In genomic region chr6:50902260-50902659, GRCh38 we compare ENCODE assay signal across 26 cellular contexts.
DNase-seq lines count a peak whose midpoint lies in the region; ATAC-seq, FAIRE-seq and TF ChIP-seq lines count a peak whose summit lies in the region.
"Had no signal": no experiment of that assay in that cellular context is flagged by ENCODE, and none has a peak within 500 bp of the region (broad histone marks: within the 10 kb centered on the region; RNA-seq: fewer than 3 reads in every experiment).

No MANE protein-coding gene starts in this region.

- no peak for TF ChIP-seq RAD21 in HepG2 (CRISPR knock-in tag; IDR thresholded peaks at IDR 0.05)
- no peak for TF ChIP-seq RAD21 in K562 (CRISPR knock-in tag; conservative IDR thresholded peaks at IDR 0.05 in 1 of 2, IDR thresholded peaks at IDR 0.05 in 1 of 2)

- H3K9me1 ChIP-seq in K562 (ENCODE audit: control insufficient read depth, insufficient read depth, low read length) = no peaks in the 10 kb centered on the region

- H3K4me3 ChIP-seq in HepG2 (replicated peaks in 1 of 3; ENCODE audit: insufficient read depth in 1 of 3, low read depth in 2 of 3, low read length in 3 of 3) = no peak overlapping the region
- no peak overlapping the region for H3K4me3 ChIP-seq in right lobe of liver
- no peak overlapping the region for H3K4me3 ChIP-seq in K562
- no peak overlapping the region for H3K4me3 ChIP-seq in small intestine (ENCODE audit: low read depth in 1 of 2, low read length in 2 of 2)
- H3K4me3 ChIP-seq: A549, BLaER1, GM12878 had no signal

- no peaks in the 10 kb centered on the region for H3K79me2 ChIP-seq in HepG2 (ENCODE audit: insufficient read depth, low read length)
- no peaks in the 10 kb centered on the region for H3K79me2 ChIP-seq in K562 (ENCODE audit: control insufficient read depth, insufficient read depth, low read length)

- no peak for DNase-seq in HepG2 (ENCODE audit: low spot score)
- DNase-seq in right lobe of liver = no peak
- no peak for DNase-seq in K562 (ENCODE audit: extremely low read depth in 1 of 4, low spot score in 3 of 4)
- DNase-seq in left kidney (ENCODE audit: low read depth, low spot score) = peak; percentile 40
- DNase-seq in small intestine = no peak
- DNase-seq in iPS-NIHi11 (ENCODE audit: low spot score) = no peak
- DNase-seq: BE2C; C1 segment of cervical spinal cord; CD4-positive, alpha-beta memory T cell; CD4-positive, CD25-positive, alpha-beta regulatory T cell; CD8-positive, alpha-beta memory T cell; COR-L47; DMS 273 treated with DMSO at 0.1 percent for 48 hours; DMS153; DMS53; DMS79; DND-41; EL; GDM1 had no signal

- no TSS peak for BruUV-seq in HepG2 (replicated peaks; lab: Mats Ljungman, UMichigan)
- no TSS peak for BruUV-seq in K562 (replicated peaks; lab: Mats Ljungman, UMichigan)

- CTCF ChIA-PET in HepG2 (lab: Yijun Ruan, JAX; ENCODE audit: low intra/inter-chr PET ratio, low total read pairs) (no interaction called here), K562 (lab: Yijun Ruan, JAX; ENCODE audit: low intra/inter-chr PET ratio) (no interaction called here)

- no peak overlapping the region for H2AFZ ChIP-seq in HepG2 (ENCODE audit: low read length)
- no peak overlapping the region for H2AFZ ChIP-seq in K562 (ENCODE audit: low read depth, low read length)

- in situ Hi-C loops in HepG2 (cut with HindIII; ENCODE audit: extremely low pct_ligation_motif_present, low pct_unique_long_range_greater_than_20kb) (no loop called here), K562 (cut with MboI) (no loop called here)

- H4K20me1 ChIP-seq in HepG2 (ENCODE audit: insufficient read depth, low read length) = no peaks in the 10 kb centered on the region
- H4K20me1 ChIP-seq in K562 (replicated peaks; ENCODE audit: control insufficient read depth, insufficient read depth, low read length) = no peaks in the 10 kb centered on the region
- H4K20me1 ChIP-seq: BLaER1 had no signal

- FAIRE-seq in HepG2 (lab: Jason Lieb, UNC) (no peak), K562 (lab: Jason Lieb, UNC) (no peak), small intestine (lab: Jason Lieb, UNC) (no peak)
- FAIRE-seq: A549, GM12878, GM12892, GM18507, GM19239 had no signal

- H3K27ac ChIP-seq in HepG2 (ENCODE audit: extremely low read length, insufficient read depth, low read length) (no peak overlapping the region), right lobe of liver (no peak overlapping the region), K562 (ENCODE audit: extremely low read depth, low read depth, low read length) (no peak overlapping the region), small intestine (ENCODE audit: low read depth in 1 of 2, low read length in 1 of 2) (no peak overlapping the region)
- H3K27ac ChIP-seq: 22Rv1, A549, BLaER1 had no signal

- POLR2A ChIA-PET in HepG2 (lab: Yijun Ruan, JAX) = no interaction called here
- POLR2A ChIA-PET in K562 (lab: Yijun Ruan, JAX) = no interaction called here

- TF ChIP-seq EP300 in HepG2 (IDR thresholded peaks at IDR 0.05; ENCODE audit: low read depth in 2 of 2, low read length in 2 of 2) = no peak
- no peak for TF ChIP-seq EP300 in HepG2 (CRISPR knock-in tag; IDR thresholded peaks at IDR 0.05; ENCODE audit: borderline replicate concordance)
- no peak for TF ChIP-seq EP300 in K562 (IDR thresholded peaks at IDR 0.05; ENCODE audit: low read length)

- H3K27me3 ChIP-seq in HepG2 (ENCODE audit: control insufficient read depth in 1 of 2, insufficient read depth in 2 of 2, low read length in 2 of 2) (no peaks in the 10 kb centered on the region), right lobe of liver (no peaks in the 10 kb centered on the region), K562 (ENCODE audit: control insufficient read depth in 2 of 2, insufficient read depth in 2 of 2, low read length in 2 of 2) (no peaks in the 10 kb centered on the region), small intestine (ENCODE audit: control insufficient read depth in 2 of 2, insufficient read depth in 2 of 2, low read length in 2 of 2) (no peaks in the 10 kb centered on the region)
- H3K27me3 ChIP-seq: BE2C, BLaER1 had no signal

- no peaks in the 10 kb centered on the region for H3K36me3 ChIP-seq in HepG2 (replicated peaks in 1 of 2; ENCODE audit: control insufficient read depth in 1 of 2, insufficient read depth in 2 of 2, low read length in 2 of 2)
- no peaks in the 10 kb centered on the region for H3K36me3 ChIP-seq in right lobe of liver
- no peaks in the 10 kb centered on the region for H3K36me3 ChIP-seq in K562 (ENCODE audit: control insufficient read depth, insufficient read depth, low read length)
- H3K36me3 ChIP-seq in small intestine (ENCODE audit: control insufficient read depth in 2 of 2, insufficient read depth in 2 of 2, low read length in 2 of 2) = no peaks in the 10 kb centered on the region
- H3K36me3 ChIP-seq: BE2C, BLaER1 had no signal

- no peak for TF ChIP-seq CTCF in HepG2 (CRISPR knock-in tag; IDR thresholded peaks at IDR 0.05)
- no peak for TF ChIP-seq CTCF in right lobe of liver (IDR thresholded peaks at IDR 0.05)
- TF ChIP-seq CTCF in K562 (IDR thresholded peaks at IDR 0.05 in 2 of 3, conservative IDR thresholded peaks at IDR 0.05 in 1 of 3; ENCODE audit: insufficient read depth in 2 of 3, low read depth in 1 of 3, low read length in 3 of 3) = no peak

- no peak overlapping the region for H3K4me2 ChIP-seq in HepG2 (ENCODE audit: low read depth, low read length)
- no peak overlapping the region for H3K4me2 ChIP-seq in K562 (ENCODE audit: insufficient read depth, low read length)
- H3K4me2 ChIP-seq: A549, BLaER1 had no signal

- no peaks in the 10 kb centered on the region for H3K9me3 ChIP-seq in HepG2 (ENCODE audit: low read length)
- no peaks in the 10 kb centered on the region for H3K9me3 ChIP-seq in right lobe of liver
- no peaks in the 10 kb centered on the region for H3K9me3 ChIP-seq in K562 (replicated peaks; ENCODE audit: control insufficient read depth, insufficient read depth, low read depth, low read length)
- H3K9me3 ChIP-seq in small intestine (ENCODE audit: control insufficient read depth, low read depth) = no peaks in the 10 kb centered on the region
- H3K9me3 ChIP-seq: A549, BE2C, BLaER1 had no signal

- intact Hi-C loops in HepG2 (cut with micrococcal nuclease; ENCODE audit: unreplicated experiment) = no loop called here
- intact Hi-C loops in right lobe of liver (cut with DNase I) = no loop called here
- intact Hi-C loops in K562 (cut with micrococcal nuclease) = no loop called here

- TF ChIP-seq POLR2A in HepG2 (IDR thresholded peaks at IDR 0.05; ENCODE audit: insufficient read depth in 1 of 2, low read depth in 2 of 2, low read length in 2 of 2) (no peak), right lobe of liver (IDR thresholded peaks at IDR 0.05) (no peak), K562 (conservative IDR thresholded peaks at IDR 0.05) (no peak)

- no peak for ATAC-seq in HepG2
- ATAC-seq in right lobe of liver = no peak
- ATAC-seq in K562 = no peak
- ATAC-seq: A549, GM12878 had no signal

- H3K4me1 ChIP-seq in HepG2 (ENCODE audit: insufficient read depth, low read length) = no peaks in the 10 kb centered on the region
- H3K4me1 ChIP-seq in right lobe of liver = no peaks in the 10 kb centered on the region
- no peaks in the 10 kb centered on the region; a peak in 1 of 5 replicates for H3K4me1 ChIP-seq in K562 (replicated peaks in 1 of 2; ENCODE audit: control insufficient read depth in 2 of 2, insufficient read depth in 2 of 2, low read length in 2 of 2)
- H3K4me1 ChIP-seq in small intestine (ENCODE audit: control insufficient read depth in 2 of 2, insufficient read depth in 1 of 2, low read depth in 1 of 2, low read length in 1 of 2) = no peaks in the 10 kb centered on the region
- H3K4me1 ChIP-seq: A549, BE2C, BLaER1 had no signal

- no peak overlapping the region for H3K9ac ChIP-seq in HepG2 (ENCODE audit: insufficient read depth, low read depth, low read length)
- no peak overlapping the region for H3K9ac ChIP-seq in K562 (ENCODE audit: insufficient read depth in 1 of 2, low read depth in 2 of 2, low read length in 2 of 2)
- H3K9ac ChIP-seq: BLaER1 had no signal

TF ChIP-seq in HepG2, 621 proteins besides CTCF, POLR2A, EP300 and RAD21:
- TF ChIP-seq CHD4 (IDR thresholded peaks at IDR 0.05; ENCODE audit: borderline replicate concordance, low read length) (no peak), HNRNPK (IDR thresholded peaks at IDR 0.05; ENCODE audit: low read depth, low read length, poor library complexity, severe bottlenecking) (peak; percentile 80), PCBP1 (IDR thresholded peaks at IDR 0.05; ENCODE audit: borderline replicate concordance, low read depth, low read length) (0 out of 2 replicates have a peak, but pooled peaks have one; percentile 27), NCOA1 (CRISPR knock-in tag; IDR thresholded peaks at IDR 0.05) (no peak), SP4 (CRISPR knock-in tag; IDR thresholded peaks at IDR 0.05) (no peak)

TF ChIP-seq in K562, 482 proteins besides CTCF, POLR2A, EP300 and RAD21:
- no peak for TF ChIP-seq DEAF1 (CRISPR knock-in tag; IDR thresholded peaks at IDR 0.05)
- TF ChIP-seq ZNF311 (CRISPR knock-in tag; IDR thresholded peaks at IDR 0.05) = no peak
- TF ChIP-seq GTF2B (IDR thresholded peaks at IDR 0.05; ENCODE audit: extremely low read depth, insufficient read length) = no peak
- no peak for TF ChIP-seq MAFK (IDR thresholded peaks at IDR 0.05; ENCODE audit: low read length)
- peak; percentile 14 for TF ChIP-seq HNRNPK (IDR thresholded peaks at IDR 0.05; ENCODE audit: low read depth, low read length, poor library complexity, severe bottlenecking)

Comparison
In these comparisons a context has a peak if more than half of its experiments do, and no peak if none do; other contexts are left out.
1. Of the 241 proteins assayed by ChIP-seq in both HepG2 and K562: peak only in HepG2: PCBP1; only in K562: none; in both: HNRNPK; in neither: 239.